Comparison of ENCODE assay signal across 8 cellular contexts in the genomic region with DNA sequence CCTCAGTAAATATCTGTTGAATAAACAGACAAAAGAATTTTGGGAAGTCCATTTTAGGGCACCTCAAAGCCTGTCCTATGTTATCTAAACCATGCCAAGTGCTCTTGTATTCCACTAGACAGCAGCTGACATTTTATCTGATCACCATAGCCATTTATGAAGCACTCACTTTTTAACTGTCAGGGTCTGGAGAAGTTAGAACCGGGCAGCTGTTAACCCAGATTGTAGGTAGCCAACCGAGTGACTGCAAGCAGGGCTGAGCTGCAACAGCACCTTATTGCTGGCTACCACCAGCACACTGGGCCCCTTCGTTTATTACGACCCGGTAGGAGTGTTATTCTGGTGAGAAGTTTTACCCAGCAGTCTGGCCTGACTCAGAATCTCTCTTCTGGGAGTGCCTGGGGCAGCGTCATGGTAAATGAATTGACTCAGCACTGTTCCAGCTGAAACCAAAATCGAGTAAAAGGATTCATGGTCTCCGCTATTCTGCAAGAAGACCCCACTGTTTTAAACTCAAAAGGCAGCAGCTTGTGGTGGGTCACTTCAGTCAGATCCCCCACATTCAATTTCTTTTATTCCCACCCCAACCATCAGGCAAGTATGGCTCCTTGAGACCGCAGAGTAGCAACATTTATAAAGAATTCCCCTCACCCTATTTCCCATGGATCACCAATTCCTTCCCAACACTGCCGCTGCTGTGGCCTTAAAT. TPM values are rescaled to one million over a fixed set of nuclear protein-coding genes. Genes with fewer than 3 reads are reported as not detected.
DNase-seq lines count a peak whose midpoint lies in the region; TF ChIP-seq lines count a peak whose summit lies in the region.

No MANE protein-coding gene starts in this region.

- H3K9ac ChIP-seq in NT2/D1 (ENCODE audit: insufficient read length, low read depth): peak overlapping the region; percentile 92
- H3K9ac ChIP-seq in mesendoderm (ENCODE audit: low read length): peak overlapping the region; percentile 96
- H3K9ac ChIP-seq in subcutaneous abdominal adipose tissue (ENCODE audit: low read length in 5 of 5): peak overlapping the region; percentile 85 to 97 (median 96)

- TF ChIP-seq CTCF in C4-2B (conservative IDR thresholded peaks at IDR 0.05): no peak

- peaks cover 64% of the 10 kb centered on the region for H3K79me2 ChIP-seq in mesendoderm (ENCODE audit: control insufficient read depth, insufficient read depth, low read length)

- H3K4me3 ChIP-seq in NT2/D1 (ENCODE audit: insufficient read length, low read depth) (peak overlapping the region; percentile 81), mesendoderm (ENCODE audit: low read length) (no peak overlapping the region), subcutaneous abdominal adipose tissue (ENCODE audit: low read depth in 1 of 5, low read length in 5 of 5) (peak overlapping the region; percentile 74 to 92 (median 86))

- no peak overlapping the region for H2BK5ac ChIP-seq in mesendoderm (ENCODE audit: low read length)

- H3K9me3 ChIP-seq in NT2/D1 (ENCODE audit: insufficient read depth, low read length) (no peaks in the 10 kb centered on the region), subcutaneous abdominal adipose tissue (ENCODE audit: control insufficient read depth in 5 of 5, low read length in 5 of 5) (no peaks in the 10 kb centered on the region)

- H3K4me2 ChIP-seq in mesendoderm (ENCODE audit: low read length): peak overlapping the region; percentile 92

- no peak overlapping the region for H4K5ac ChIP-seq in mesendoderm (ENCODE audit: low read length)

- peaks cover 15% of the 10 kb centered on the region for H3K79me1 ChIP-seq in mesendoderm (ENCODE audit: low read length)

- H3K18ac ChIP-seq in mesendoderm (ENCODE audit: low read length): no peak overlapping the region

- no CpG with 5 or more reads among the region's 10 CpGs for WGBS in mesendoderm (ENCODE audit: extremely low coverage, insufficient coverage, low lambda C conversion rate)

- H3K56ac ChIP-seq in mesendoderm (ENCODE audit: low read length): peak overlapping the region; percentile 94

- DNase-seq in NT2/D1 (ENCODE audit: low read depth, low spot score) (no peak), astrocyte of the hippocampus (ENCODE audit: low read depth, low spot score) (peak; percentile 71), mesendoderm (peak; percentile 40), activated gamma-delta T cell (lab: John Stamatoyannopoulos, UW) (no peak), cerebellum (ENCODE audit: low spot score) (no peak), NCI-H1105 treated with DMSO at 0.1 percent for 48 hours (lab: John Stamatoyannopoulos, UW) (no peak)

- 0 out of 2 replicates have a peak overlapping the region, but pooled peaks have one; percentile 94 for H3K27ac ChIP-seq in C4-2B
- H3K27ac ChIP-seq in mesendoderm (ENCODE audit: low read depth, low read length): no peak overlapping the region
- peak overlapping the region; percentile 97 for H3K27ac ChIP-seq in subcutaneous abdominal adipose tissue (ENCODE audit: low read depth, low read length)

- no peak overlapping the region for H2BK120ac ChIP-seq in mesendoderm (ENCODE audit: low read depth, low read length)

- no peak overlapping the region for H3K4ac ChIP-seq in mesendoderm (ENCODE audit: low read depth, low read length)

- no peak overlapping the region for H3K23ac ChIP-seq in mesendoderm (ENCODE audit: low read length)

- H3K36me3 ChIP-seq in NT2/D1 (ENCODE audit: insufficient read depth, insufficient read length, low read length): peaks cover 40% of the 10 kb centered on the region
- no peaks in the 10 kb centered on the region for H3K36me3 ChIP-seq in mesendoderm (ENCODE audit: control insufficient read depth, insufficient read depth, low read length)
- H3K36me3 ChIP-seq in subcutaneous abdominal adipose tissue (ENCODE audit: control insufficient read depth in 5 of 5, insufficient read depth in 5 of 5, low read length in 5 of 5): peaks cover 0 to 3% (median 0%) of the 10 kb centered on the region in 5 donors

- H2BK15ac ChIP-seq in mesendoderm (replicated peaks; ENCODE audit: low read depth): no peak overlapping the region

- no peak overlapping the region for H4K8ac ChIP-seq in mesendoderm (ENCODE audit: low read depth, low read length)

- peaks cover 12% of the 10 kb centered on the region for H3K4me1 ChIP-seq in NT2/D1 (ENCODE audit: insufficient read depth, insufficient read length)
- H3K4me1 ChIP-seq in mesendoderm (ENCODE audit: control insufficient read depth, low read depth, low read length): peaks cover 6% of the 10 kb centered on the region
- peaks cover 18 to 83% (median 62%) of the 10 kb centered on the region in 5 donors for H3K4me1 ChIP-seq in subcutaneous abdominal adipose tissue (ENCODE audit: control insufficient read depth in 5 of 5, insufficient read depth in 5 of 5, low read length in 5 of 5)

- H3K27me3 ChIP-seq in NT2/D1 (ENCODE audit: insufficient read depth, insufficient read length) (no peaks in the 10 kb centered on the region), mesendoderm (ENCODE audit: insufficient read depth, low read length, poor library complexity) (no peaks in the 10 kb centered on the region), subcutaneous abdominal adipose tissue (ENCODE audit: control insufficient read depth in 5 of 5, insufficient read depth in 4 of 5, low read length in 5 of 5) (no peaks in the 10 kb centered on the region)

- no peak overlapping the region for H2AK5ac ChIP-seq in mesendoderm (ENCODE audit: low read length)

RNA-seq across cellular contexts. Expression of gene UBE2V1, which starts 1.7 kb away (rescaled TPM):
- 280 TPM for polyA plus RNA-seq in mesendoderm (2013, experiment 1 of 2)
- 273 TPM for polyA plus RNA-seq in mesendoderm (2013, experiment 2 of 2)
- 69.1 TPM for total RNA-seq in cerebellum

RNA-seq across cellular contexts. Expression of gene PEDS1, which starts 42.2 kb away (rescaled TPM):
- polyA plus RNA-seq in mesendoderm (2013, experiment 1 of 2): 59.8 TPM
- polyA plus RNA-seq in mesendoderm (2013, experiment 2 of 2): 57.8 TPM
- total RNA-seq in cerebellum: 8.6 TPM

Comparison
In these comparisons a context has a peak if more than half of its experiments do, and no peak if none do; other contexts are left out.
1. DNase-seq: peak in astrocyte of the hippocampus (single experiment) and mesendoderm (single experiment); none in NT2/D1 (single experiment), activated gamma-delta T cell (single experiment), cerebellum (single experiment) and NCI-H1105 treated with DMSO at 0.1 percent for 48 hours (single experiment).
2. Peak in every context shown above with its lines, with median percentiles within 50 percentile points of each other: H3K9ac ChIP-seq.